In genomic region chr11:36453678-36454077, GRCh38 we compare ENCODE assay signal across 12 cellular contexts. TPM values are rescaled to one million over a fixed set of nuclear protein-coding genes. Genes with fewer than 3 reads are reported as not detected.
DNase-seq lines count a peak whose midpoint lies in the region; ATAC-seq, FAIRE-seq and TF ChIP-seq lines count a peak whose summit lies in the region.
"Had no signal": no experiment of that assay in that cellular context is flagged by ENCODE, and none has a peak within 500 bp of the region (broad histone marks: within the 10 kb centered on the region; RNA-seq: fewer than 3 reads in every experiment).

No MANE protein-coding gene starts in this region.

- no peaks in the 10 kb centered on the region for H3K79me2 ChIP-seq in GM23338 (replicated peaks; ENCODE audit: insufficient read depth)

- H3K4me3 ChIP-seq in bronchial epithelial cell (ENCODE audit: low read depth, low read length) (no peak overlapping the region), GM23338 (no peak overlapping the region)

- peaks cover 41% of the 10 kb centered on the region for H3K4me1 Mint-ChIP-seq in activated CD4-positive, alpha-beta T cell treated with anti-CD3 and anti-CD28 coated beads, Interleukin-2, amount 10 ng/mL, durations not matched to agents 24 days and 14 days
- peaks cover 25% of the 10 kb centered on the region for H3K4me1 Mint-ChIP-seq in stimulated activated memory B cell treated with anti-CD40 and anti-IgM and Interleukin-4, amounts not matched to agents 10 μg/mL and 1 μg/mL and 100 μg/mL, for 72 hours
- peaks cover 27% of the 10 kb centered on the region for H3K4me1 Mint-ChIP-seq in GM23338

- peaks cover 60% of the 10 kb centered on the region for H3K36me3 Mint-ChIP-seq in activated CD4-positive, alpha-beta T cell treated with anti-CD3 and anti-CD28 coated beads, Interleukin-2, amount 10 ng/mL, durations not matched to agents 24 days and 14 days (ENCODE audit: low read depth)
- H3K36me3 Mint-ChIP-seq in stimulated activated memory B cell treated with anti-CD40 and anti-IgM and Interleukin-4, amounts not matched to agents 10 μg/mL and 1 μg/mL and 100 μg/mL, for 72 hours: no peaks in the 10 kb centered on the region
- H3K36me3 Mint-ChIP-seq in GM23338 (ENCODE audit: low read depth): no peaks in the 10 kb centered on the region; the same call in 2 of the 3 replicates

- no peaks in the 10 kb centered on the region for H3K27me3 Mint-ChIP-seq in activated CD4-positive, alpha-beta T cell treated with anti-CD3 and anti-CD28 coated beads, Interleukin-2, amount 10 ng/mL, durations not matched to agents 24 days and 14 days
- H3K27me3 Mint-ChIP-seq in stimulated activated memory B cell treated with anti-CD40 and anti-IgM and Interleukin-4, amounts not matched to agents 10 μg/mL and 1 μg/mL and 100 μg/mL, for 72 hours: no peaks in the 10 kb centered on the region
- H3K27me3 Mint-ChIP-seq in GM23338 (ENCODE audit: insufficient read depth, low read depth, poor library complexity): peaks cover 3% of the 10 kb centered on the region
- H3K27me3 Mint-ChIP-seq: T-cell had no signal

- DNase-seq in activated CD4-positive, alpha-beta T cell treated with anti-CD3 and anti-CD28 coated beads, Interleukin-2, amount 10 ng/mL, durations not matched to agents 24 days and 14 days: no peak
- DNase-seq in activated CD4-positive, alpha-beta T cell treated with anti-CD3 and anti-CD28 coated beads, Interleukin-2, amount 50 U/mL, for 4 hours: no peak
- DNase-seq in NOMO-1 treated with dmso at 0.1 percent for 144 hours (lab: John Stamatoyannopoulos, UW; ENCODE audit: unreplicated experiment) (peak; percentile 55), bronchial epithelial cell (ENCODE audit: low read depth) (peak; percentile 84), 8988T (no peak), GM23338 (ENCODE audit: low spot score) (no peak), LoVo (ENCODE audit: low spot score) (no peak)
- DNase-seq: activated effector memory CD4-positive, alpha-beta T cell treated with anti-CD3 and anti-CD28 coated beads, Interleukin-2, amount 50 U/mL, for 16 hours; NCI-H2081; T-cell had no signal

- intact Hi-C loops in activated CD4-positive, alpha-beta T cell treated with anti-CD3 and anti-CD28 coated beads, Interleukin-2, amount 10 ng/mL, durations not matched to agents 24 days and 14 days (cut with micrococcal nuclease): no loop called here

- no peak overlapping the region for H2AFZ ChIP-seq in GM23338

- no peak overlapping the region for H3K4me2 ChIP-seq in GM23338

- H3K27me3 ChIP-seq in bronchial epithelial cell (ENCODE audit: control insufficient read depth, insufficient read depth, low read length) (no peaks in the 10 kb centered on the region), GM23338 (ENCODE audit: insufficient read depth) (no peaks in the 10 kb centered on the region)

- FAIRE-seq in bronchial epithelial cell (lab: Jason Lieb, UNC): peak; percentile 32
- FAIRE-seq: endometrium had no signal

- H3K4me1 ChIP-seq in GM23338 (ENCODE audit: insufficient read depth): peaks cover 14% of the 10 kb centered on the region

- H3K27ac ChIP-seq in GM23338 (ENCODE audit: low read depth): no peak overlapping the region

- no peaks in the 10 kb centered on the region for H3K9me3 Mint-ChIP-seq in activated CD4-positive, alpha-beta T cell treated with anti-CD3 and anti-CD28 coated beads, Interleukin-2, amount 10 ng/mL, durations not matched to agents 24 days and 14 days
- no peaks in the 10 kb centered on the region for H3K9me3 Mint-ChIP-seq in stimulated activated memory B cell treated with anti-CD40 and anti-IgM and Interleukin-4, amounts not matched to agents 10 μg/mL and 1 μg/mL and 100 μg/mL, for 72 hours
- no peaks in the 10 kb centered on the region; the same call in 2 of the 3 replicates for H3K9me3 Mint-ChIP-seq in GM23338
- H3K9me3 Mint-ChIP-seq: T-cell had no signal

- ATAC-seq in stimulated activated memory B cell treated with anti-CD40 and anti-IgM and Interleukin-4, amounts not matched to agents 10 μg/mL and 1 μg/mL and 100 μg/mL, for 72 hours: peak; percentile 18
- ATAC-seq in GM23338: no peak

- H3K4me3 Mint-ChIP-seq in activated CD4-positive, alpha-beta T cell treated with anti-CD3 and anti-CD28 coated beads, Interleukin-2, amount 10 ng/mL, durations not matched to agents 24 days and 14 days: no peak overlapping the region
- H3K4me3 Mint-ChIP-seq in stimulated activated memory B cell treated with anti-CD40 and anti-IgM and Interleukin-4, amounts not matched to agents 10 μg/mL and 1 μg/mL and 100 μg/mL, for 72 hours: no peak overlapping the region
- no peak overlapping the region for H3K4me3 Mint-ChIP-seq in GM23338

- H3F3A ChIP-seq in GM23338 (replicated peaks; ENCODE audit: low read depth): no peaks in the 10 kb centered on the region

- no peaks in the 10 kb centered on the region for H3K9me2 ChIP-seq in GM23338 (ENCODE audit: insufficient read depth)

- TF ChIP-seq CTCF in bronchial epithelial cell (IDR thresholded peaks at IDR 0.05; ENCODE audit: insufficient read depth, low read length, severe bottlenecking): no peak
- TF ChIP-seq CTCF in GM23338 (conservative IDR thresholded peaks at IDR 0.05; ENCODE audit: low read depth in 2 of 2): no peak

- no peaks in the 10 kb centered on the region for H4K20me1 ChIP-seq in GM23338 (replicated peaks; ENCODE audit: insufficient read depth)

- no peaks in the 10 kb centered on the region for H3K36me3 ChIP-seq in bronchial epithelial cell (ENCODE audit: control insufficient read depth, insufficient read depth, low read length)
- no peaks in the 10 kb centered on the region for H3K36me3 ChIP-seq in GM23338 (ENCODE audit: insufficient read depth)

- H3K27ac Mint-ChIP-seq in activated CD4-positive, alpha-beta T cell treated with anti-CD3 and anti-CD28 coated beads, Interleukin-2, amount 10 ng/mL, durations not matched to agents 24 days and 14 days: peak overlapping the region; percentile 1
- no peak overlapping the region for H3K27ac Mint-ChIP-seq in stimulated activated memory B cell treated with anti-CD40 and anti-IgM and Interleukin-4, amounts not matched to agents 10 μg/mL and 1 μg/mL and 100 μg/mL, for 72 hours
- no peak overlapping the region for H3K27ac Mint-ChIP-seq in GM23338

TF ChIP-seq in GM23338, 12 proteins besides CTCF, POLR2A, EP300 and RAD21 (continues in another document):
- no peak for TF ChIP-seq JUNB (IDR thresholded peaks at IDR 0.05; ENCODE audit: unreplicated experiment)
- no peak for TF ChIP-seq POLR2AphosphoS5 (IDR thresholded peaks at IDR 0.05; ENCODE audit: low read depth)
- TF ChIP-seq ETS1 (IDR thresholded peaks at IDR 0.05): no peak
- TF ChIP-seq REST (IDR thresholded peaks at IDR 0.05; ENCODE audit: unreplicated experiment): no peak
- TF ChIP-seq ZNF331 (CRISPR knock-in tag; IDR thresholded peaks at IDR 0.05; ENCODE audit: low read depth): no peak
- TF ChIP-seq EZH2phosphoT487 (IDR thresholded peaks at IDR 0.05; ENCODE audit: unreplicated experiment): no peak

RNA-seq across cellular contexts. Expression of gene TRAF6, which starts 56.4 kb away (rescaled TPM):
- 10.9 and 11.5 TPM in 2 replicates for total RNA-seq in activated CD4-positive, alpha-beta T cell treated with anti-CD3 and anti-CD28 coated beads, Interleukin-2, amount 10 ng/mL, durations not matched to agents 24 days and 14 days
- 6.1 and 6.9 TPM in 2 replicates for total RNA-seq in bronchial epithelial cell
- 6.4 and 10.5 TPM in 2 replicates for total RNA-seq in GM23338 (2014; rRNA removed; shearing (Covaris generic))
- polyA plus RNA-seq in GM23338 (2016; fragmentation: Nextera tagmentation; extraction: Ambion mirVana): 4.2 and 4.4 TPM in 2 replicates

Comparison
In these comparisons a context has a peak if more than half of its experiments do, and no peak if none do; other contexts are left out.
1. DNase-seq: peak in NOMO-1 treated with dmso at 0.1 percent for 144 hours (single experiment) and bronchial epithelial cell (single experiment); none in activated CD4-positive, alpha-beta T cell treated with anti-CD3 and anti-CD28 coated beads, Interleukin-2, amount 10 ng/mL, durations not matched to agents 24 days and 14 days (single experiment), activated CD4-positive, alpha-beta T cell treated with anti-CD3 and anti-CD28 coated beads, Interleukin-2, amount 50 U/mL, for 4 hours (0 of 2), 8988T (single experiment), GM23338 (single experiment) and LoVo (single experiment).